ENCODE assay signal across 2 cellular contexts in genomic region chr9:130437011-130437784, GRCh38.
TF ChIP-seq lines count a peak whose summit lies in the region.

No MANE protein-coding gene starts in this region.

TF ChIP-seq in HCT116, 20 proteins besides CTCF, POLR2A, EP300 and RAD21:
- TF ChIP-seq ZNF274 (IDR thresholded peaks at IDR 0.05; ENCODE audit: low read depth, low read length) (no peak), CEBPB (IDR thresholded peaks at IDR 0.05; ENCODE audit: low read depth) (no peak), ZFX (IDR thresholded peaks at IDR 0.05) (no peak), SP1 (IDR thresholded peaks at IDR 0.05; ENCODE audit: low read depth) (no peak), REST (IDR thresholded peaks at IDR 0.05; ENCODE audit: low read depth) (no peak), SIN3A (IDR thresholded peaks at IDR 0.05; ENCODE audit: low read depth) (no peak), EZH2 (IDR thresholded peaks at IDR 0.05) (no peak)

TF ChIP-seq in GM12878, 131 proteins besides CTCF, POLR2A, EP300 and RAD21:
- TF ChIP-seq CUX1 (IDR thresholded peaks at IDR 0.05; ENCODE audit: insufficient replicate concordance, low read depth, low read length), result no peak
- no peak for TF ChIP-seq SMAD5 (IDR thresholded peaks at IDR 0.05; ENCODE audit: low read depth)
- TF ChIP-seq GABPA (IDR thresholded peaks at IDR 0.05; ENCODE audit: low read depth), result no peak
- TF ChIP-seq ZBTB40 (IDR thresholded peaks at IDR 0.05; ENCODE audit: borderline replicate concordance), result 0 out of 2 replicates have a peak, but pooled peaks have one; percentile 37
- no peak for TF ChIP-seq KAT2A (conservative IDR thresholded peaks at IDR 0.05; ENCODE audit: control insufficient read depth, low read depth, low read length)
- no peak for TF ChIP-seq IKZF2 (IDR thresholded peaks at IDR 0.05)
